In the genomic region with DNA sequence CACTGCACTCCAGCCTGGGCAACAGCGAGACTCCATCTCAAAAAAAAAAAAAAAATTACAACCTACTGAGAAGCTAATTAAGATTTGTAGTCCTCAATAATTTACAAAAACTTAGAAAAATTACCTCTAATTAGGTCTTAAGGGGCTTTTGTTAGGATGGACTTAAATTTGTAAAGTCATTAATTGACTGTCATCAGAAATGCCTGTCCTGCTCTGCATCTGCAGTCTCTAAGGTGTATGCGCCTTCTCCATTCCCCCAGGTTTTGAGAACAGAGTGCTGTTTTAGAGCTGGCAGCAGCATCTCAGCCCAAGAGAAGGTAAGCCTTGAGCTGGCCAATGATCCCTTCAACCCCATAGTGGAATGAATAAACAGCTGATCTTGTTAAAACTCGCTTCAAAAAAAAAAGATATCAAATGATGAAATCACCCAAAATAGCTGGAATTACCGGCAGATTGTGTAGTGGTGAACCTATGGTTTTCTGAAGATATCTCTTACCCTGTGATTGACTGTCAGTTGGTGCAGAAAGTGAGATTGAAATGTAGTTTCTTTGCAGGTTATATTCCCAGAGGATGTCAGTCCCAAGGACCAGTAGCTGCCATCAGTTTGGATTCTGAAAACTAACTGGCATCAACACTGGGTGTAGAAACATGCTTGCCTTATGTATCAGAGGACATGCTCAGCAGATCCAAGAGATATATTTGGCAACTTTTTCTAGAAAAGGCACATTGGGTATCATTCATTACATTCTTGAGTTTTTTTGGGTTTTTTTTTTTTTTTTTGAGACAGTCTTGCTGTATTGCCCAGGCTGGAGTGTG, we compare ENCODE assay signal across 9 cellular contexts. TPM values are rescaled to one million over a fixed set of nuclear protein-coding genes. Genes with fewer than 3 reads are reported as not detected.
DNase-seq lines count a peak whose midpoint lies in the region; ATAC-seq and TF ChIP-seq lines count a peak whose summit lies in the region.
"Had no signal": no experiment of that assay in that cellular context is flagged by ENCODE, and none has a peak within 500 bp of the region (broad histone marks: within the 10 kb centered on the region; RNA-seq: fewer than 3 reads in every experiment).

No MANE protein-coding gene starts in this region.

- H3K27ac Mint-ChIP-seq in activated T-cell treated with anti-CD3 and anti-CD28 coated beads, Interleukin-2, amount 50 U/mL, for 72 hours, result peak overlapping the region; percentile 99
- peak overlapping the region; percentile 97 for H3K27ac Mint-ChIP-seq in T-helper 17 cell

- peaks cover 24 to 44% of the 10 kb centered on the region in 2 donors for H3K36me3 Mint-ChIP-seq in activated T-cell treated with anti-CD3 and anti-CD28 coated beads, Interleukin-2, amount 50 U/mL, for 72 hours (ENCODE audit: insufficient read depth in 2 of 2)
- peaks cover 4% of the 10 kb centered on the region for H3K36me3 Mint-ChIP-seq in T-helper 17 cell (ENCODE audit: low read depth)

- H3K27me3 Mint-ChIP-seq in activated T-cell treated with anti-CD3 and anti-CD28 coated beads, Interleukin-2, amount 50 U/mL, for 72 hours (ENCODE audit: low read depth), result no peaks in the 10 kb centered on the region
- no peaks in the 10 kb centered on the region for H3K27me3 Mint-ChIP-seq in T-helper 17 cell

- no peak for ATAC-seq in activated T-cell treated with anti-CD3 and anti-CD28 coated beads, Interleukin-2, amount 50 U/mL, for 72 hours (replicated peaks in 1 of 2)
- ATAC-seq in T-helper 17 cell (no peak), GM19395 (IDR thresholded peaks at IDR 0.05; ENCODE audit: unreplicated experiment) (no peak), HG03175 (IDR thresholded peaks at IDR 0.05; ENCODE audit: unreplicated experiment) (no peak), HG02870 (IDR thresholded peaks at IDR 0.05; ENCODE audit: unreplicated experiment) (no peak)

- no peak for TF ChIP-seq CTCF in fibroblast of mammary gland (conservative IDR thresholded peaks at IDR 0.05; ENCODE audit: control insufficient read depth, insufficient read depth, low read depth, low read length)
- TF ChIP-seq CTCF in stomach (IDR thresholded peaks at IDR 0.05), result no peak

- peaks cover 38 to 70% (median 61%) of the 10 kb centered on the region in 4 donors for H3K4me1 ChIP-seq in stomach

- no peak for DNase-seq in activated T-cell treated with anti-CD3 and anti-CD28 coated beads, Interleukin-2, amount 50 U/mL, for 72 hours
- no peak for DNase-seq in activated T-cell treated with anti-CD3 and anti-CD28 coated beads, Interleukin-2, amount 50 U/mL, for 48 hours
- DNase-seq in T-helper 17 cell (no peak), fibroblast of mammary gland (ENCODE audit: low read depth) (no peak), stomach (no peak)
- DNase-seq: occipital lobe had no signal

- H3K4me3 ChIP-seq in fibroblast of mammary gland (ENCODE audit: control insufficient read depth, low read depth, low read length) (peak overlapping the region; percentile 95), stomach (peak overlapping the region in 3 of 4 donors; percentile 93 to 99 (median 96))

- H3K27me3 ChIP-seq in stomach, result no peaks in the 10 kb centered on the region

- intact Hi-C loops in stomach (cut with DNase I; ENCODE audit: low total_unique reads), result no loop called here

- H3K9me3 ChIP-seq in T-helper 17 cell (ENCODE audit: control insufficient read depth, low read length, poor library complexity, severe bottlenecking), result no peaks in the 10 kb centered on the region
- H3K9me3 ChIP-seq in stomach, result no peaks in the 10 kb centered on the region

- no peak for TF ChIP-seq EP300 in stomach (IDR thresholded peaks at IDR 0.05)

- peaks cover 28 to 59% (median 49%) of the 10 kb centered on the region in 4 donors for H3K36me3 ChIP-seq in stomach

- no peak for TF ChIP-seq POLR2A in stomach (IDR thresholded peaks at IDR 0.05)

- peaks cover 78% of the 10 kb centered on the region for H3K4me1 Mint-ChIP-seq in activated T-cell treated with anti-CD3 and anti-CD28 coated beads, Interleukin-2, amount 50 U/mL, for 72 hours (ENCODE audit: low read depth)
- peaks cover 42% of the 10 kb centered on the region for H3K4me1 Mint-ChIP-seq in T-helper 17 cell

- 58 to 65% (median 62%) methylated on average over 4 of the region's 4 CpGs for WGBS in stomach, 5 donors

- H3K27ac ChIP-seq in stomach, result peak overlapping the region; percentile 8 to 94 (median 92)

- H3K4me3 Mint-ChIP-seq in activated T-cell treated with anti-CD3 and anti-CD28 coated beads, Interleukin-2, amount 50 U/mL, for 72 hours, result peak overlapping the region; percentile 99
- peak overlapping the region; percentile 99 for H3K4me3 Mint-ChIP-seq in T-helper 17 cell

- H3K9me3 Mint-ChIP-seq in activated T-cell treated with anti-CD3 and anti-CD28 coated beads, Interleukin-2, amount 50 U/mL, for 72 hours, result no peaks in the 10 kb centered on the region

RNA-seq across cellular contexts. Expression of gene TRPV2, which starts 25.7 kb away (rescaled TPM):
- 10 to 100 TPM; 46.0 to 47.3 TPM for total RNA-seq in activated T-cell treated with anti-CD3 and anti-CD28 coated beads, Interleukin-2, amount 50 U/mL, for 72 hours
- 10 to 100 TPM; 87.1 to 91.1 TPM for total RNA-seq in T-helper 17 cell
- total RNA-seq in stomach, result 10 to 100 TPM in 1 of 5 donors, 1 to 10 TPM in 3, under 1 TPM in 1; 0.58 to 24.8 (median 4.5) TPM
- polyA plus RNA-seq in stomach, result 1 to 10 TPM; 5.3 to 8.8 (median 6.4) TPM

RNA-seq across cellular contexts. Expression of gene LRRC75A, which starts 51.0 kb away (rescaled TPM):
- total RNA-seq in activated T-cell treated with anti-CD3 and anti-CD28 coated beads, Interleukin-2, amount 50 U/mL, for 72 hours, result 1 to 10 TPM; 2.6 to 3.4 TPM
- total RNA-seq in T-helper 17 cell (1 to 10 TPM; 3.1 to 5.0 TPM), stomach (100 to 1,000 TPM in 1 of 5 donors, 10 to 100 TPM in 2, 1 to 10 TPM in 2; 1.1 to 306 (median 14.5) TPM)
- polyA plus RNA-seq in stomach, result 1 to 10 TPM; 2.6 to 4.0 (median 3.4) TPM
